ENCODE assay signal across 1 cellular context in the genomic region with DNA sequence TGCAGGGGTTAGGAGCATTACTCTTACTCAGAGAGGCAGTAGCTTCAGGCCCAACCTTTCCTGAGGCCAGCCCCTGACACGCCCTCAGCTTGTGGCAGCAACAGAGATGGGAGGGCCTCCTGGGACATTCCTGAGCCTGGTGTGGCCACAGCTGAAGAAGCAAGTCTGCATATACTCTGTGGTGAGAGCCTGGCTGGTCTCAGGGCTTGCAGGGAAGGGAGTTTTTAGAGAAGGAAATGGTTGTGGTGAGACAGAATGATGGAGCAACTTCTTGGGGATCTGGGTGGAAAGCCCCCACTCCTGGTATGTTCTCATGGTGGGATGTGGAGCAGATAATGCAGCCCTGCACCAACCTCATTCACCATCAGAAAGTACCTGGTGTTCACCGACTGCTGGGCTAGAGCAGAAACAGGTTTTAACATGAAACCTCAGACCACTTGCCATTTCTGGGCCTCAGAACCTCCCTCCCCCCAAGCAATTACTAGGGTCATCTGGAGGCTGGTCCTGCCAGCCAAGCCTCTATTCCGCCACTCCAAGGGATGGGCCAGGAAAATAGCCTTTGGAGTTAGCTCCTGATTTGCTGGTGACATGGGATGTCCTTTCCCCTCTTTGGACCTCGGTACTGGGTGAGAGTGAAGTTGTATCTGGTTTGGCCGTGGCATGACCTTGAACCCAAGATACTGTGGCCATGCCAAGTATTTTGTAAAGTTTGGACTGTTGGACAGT.
TF ChIP-seq lines count a peak whose summit lies in the region.

No MANE protein-coding gene starts in this region.

TF ChIP-seq in HEK293, 187 proteins besides CTCF, POLR2A, EP300 and RAD21 (continued from another document):
- TF ChIP-seq ZBTB11 (tag by site-specific recombination; conservative IDR thresholded peaks at IDR 0.05; ENCODE audit: low read depth), result 0 out of 2 replicates have a peak, but pooled peaks have one; percentile 0
- peak; percentile 59; the same call in 1 of the 2 replicates for TF ChIP-seq KLF9 (tag by site-specific recombination; IDR thresholded peaks at IDR 0.05; ENCODE audit: low read depth)
- TF ChIP-seq ZXDB (tag by site-specific recombination; IDR thresholded peaks at IDR 0.05), result no peak; the same call in 1 of the 2 replicates
- TF ChIP-seq KLF1 (tag by site-specific recombination; IDR thresholded peaks at IDR 0.05), result peak; percentile 97
- TF ChIP-seq, protein P1, sequence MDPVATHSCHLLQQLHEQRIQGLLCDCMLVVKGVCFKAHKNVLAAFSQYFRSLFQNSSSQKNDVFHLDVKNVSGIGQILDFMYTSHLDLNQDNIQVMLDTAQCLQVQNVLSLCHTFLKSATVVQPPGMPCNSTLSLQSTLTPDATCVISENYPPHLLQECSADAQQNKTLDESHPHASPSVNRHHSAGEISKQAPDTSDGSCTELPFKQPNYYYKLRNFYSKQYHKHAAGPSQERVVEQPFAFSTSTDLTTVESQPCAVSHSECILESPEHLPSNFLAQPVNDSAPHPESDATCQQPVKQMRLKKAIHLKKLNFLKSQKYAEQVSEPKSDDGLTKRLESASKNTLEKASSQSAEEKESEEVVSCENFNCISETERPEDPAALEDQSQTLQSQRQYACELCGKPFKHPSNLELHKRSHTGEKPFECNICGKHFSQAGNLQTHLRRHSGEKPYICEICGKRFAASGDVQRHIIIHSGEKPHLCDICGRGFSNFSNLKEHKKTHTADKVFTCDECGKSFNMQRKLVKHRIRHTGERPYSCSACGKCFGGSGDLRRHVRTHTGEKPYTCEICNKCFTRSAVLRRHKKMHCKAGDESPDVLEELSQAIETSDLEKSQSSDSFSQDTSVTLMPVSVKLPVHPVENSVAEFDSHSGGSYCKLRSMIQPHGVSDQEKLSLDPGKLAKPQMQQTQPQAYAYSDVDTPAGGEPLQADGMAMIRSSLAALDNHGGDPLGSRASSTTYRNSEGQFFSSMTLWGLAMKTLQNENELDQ (tag by site-specific recombination; IDR thresholded peaks at IDR 0.05; ENCODE audit: low read depth), result no peak
- no peak; the same call in 1 of the 2 replicates for TF ChIP-seq ZBTB17 (tag by site-specific recombination; IDR thresholded peaks at IDR 0.05)
- TF ChIP-seq SP7 (tag by site-specific recombination; IDR thresholded peaks at IDR 0.05), result peak; percentile 50
- TF ChIP-seq, protein P2, sequence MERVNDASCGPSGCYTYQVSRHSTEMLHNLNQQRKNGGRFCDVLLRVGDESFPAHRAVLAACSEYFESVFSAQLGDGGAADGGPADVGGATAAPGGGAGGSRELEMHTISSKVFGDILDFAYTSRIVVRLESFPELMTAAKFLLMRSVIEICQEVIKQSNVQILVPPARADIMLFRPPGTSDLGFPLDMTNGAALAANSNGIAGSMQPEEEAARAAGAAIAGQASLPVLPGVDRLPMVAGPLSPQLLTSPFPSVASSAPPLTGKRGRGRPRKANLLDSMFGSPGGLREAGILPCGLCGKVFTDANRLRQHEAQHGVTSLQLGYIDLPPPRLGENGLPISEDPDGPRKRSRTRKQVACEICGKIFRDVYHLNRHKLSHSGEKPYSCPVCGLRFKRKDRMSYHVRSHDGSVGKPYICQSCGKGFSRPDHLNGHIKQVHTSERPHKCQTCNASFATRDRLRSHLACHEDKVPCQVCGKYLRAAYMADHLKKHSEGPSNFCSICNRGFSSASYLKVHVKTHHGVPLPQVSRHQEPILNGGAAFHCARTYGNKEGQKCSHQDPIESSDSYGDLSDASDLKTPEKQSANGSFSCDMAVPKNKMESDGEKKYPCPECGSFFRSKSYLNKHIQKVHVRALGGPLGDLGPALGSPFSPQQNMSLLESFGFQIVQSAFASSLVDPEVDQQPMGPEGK (tag by site-specific recombination; IDR thresholded peaks at IDR 0.05), result peak; percentile 25; the same call in 1 of the 2 replicates
- peak; percentile 81 for TF ChIP-seq GLIS1 (tag by site-specific recombination; IDR thresholded peaks at IDR 0.05)
- TF ChIP-seq KLF10 (tag by site-specific recombination; IDR thresholded peaks at IDR 0.05), result peak; percentile 97
- peak; percentile 49; the same call in 1 of the 2 replicates for TF ChIP-seq ZNF600 (tag by site-specific recombination; IDR thresholded peaks at IDR 0.05)
- TF ChIP-seq ZNF37A (tag by site-specific recombination; IDR thresholded peaks at IDR 0.05), result no peak
TF ChIP-seq in HEK293: peak in this region for 12.
